20 cellular contexts compared by ENCODE assay signal in genomic region chr9:1208185-1208584, GRCh38.
DNase-seq lines count a peak whose midpoint lies in the region; ATAC-seq and TF ChIP-seq lines count a peak whose summit lies in the region.
"Had no signal": no experiment of that assay in that cellular context is flagged by ENCODE, and none has a peak within 500 bp of the region (broad histone marks: within the 10 kb centered on the region; RNA-seq: fewer than 3 reads in every experiment).

No MANE protein-coding gene starts in this region.

- TF ChIP-seq EP300 in transverse colon (IDR thresholded peaks at IDR 0.05; ENCODE audit: low read depth), result no peak

- ATAC-seq in omental fat pad (ENCODE audit: low FRiP score) (peak; percentile 96), upper lobe of right lung (no peak), Right ventricle myocardium inferior (no peak)
- ATAC-seq: stimulated activated naive CD8-positive, alpha-beta T cell treated with anti-CD3 and anti-CD28 coated beads, Interleukin-15, Interleukin-2, amounts not matched to agents 100 U/mL and 50 U/mL, for 24 hours had no signal

- H3K9me3 ChIP-seq in fibroblast of lung (ENCODE audit: control insufficient read depth, insufficient read depth, low read depth, low read length) (no peaks in the 10 kb centered on the region), upper lobe of right lung (no peaks in the 10 kb centered on the region), transverse colon (no peaks in the 10 kb centered on the region)
- H3K9me3 ChIP-seq: SK-N-SH had no signal

- intact Hi-C loops in upper lobe of right lung (cut with DNase I) (no loop called here), transverse colon (cut with DNase I; ENCODE audit: low total_unique reads) (no loop called here), Right ventricle myocardium inferior (cut with DNase I) (no loop called here)

- no peak for TF ChIP-seq POLR2A in transverse colon (IDR thresholded peaks at IDR 0.05)

- no peak overlapping the region for H2AFZ ChIP-seq in fibroblast of lung (ENCODE audit: low read length)
- H2AFZ ChIP-seq: hepatocyte had no signal

- TF ChIP-seq CTCF in AG10803 (conservative IDR thresholded peaks at IDR 0.05; ENCODE audit: low read length), result no peak
- TF ChIP-seq CTCF in fibroblast of lung (conservative IDR thresholded peaks at IDR 0.05 in 1 of 2, IDR thresholded peaks at IDR 0.05 in 1 of 2; ENCODE audit: low read depth in 1 of 2, low read length in 2 of 2), result no peak
- TF ChIP-seq CTCF in omental fat pad (IDR thresholded peaks at IDR 0.05), result no peak
- no peak for TF ChIP-seq CTCF in upper lobe of right lung (IDR thresholded peaks at IDR 0.05)
- TF ChIP-seq CTCF in transverse colon (IDR thresholded peaks at IDR 0.05), result no peak

- H3K27ac ChIP-seq in fibroblast of lung (ENCODE audit: insufficient read depth, low read length) (no peak overlapping the region), upper lobe of right lung (no peak overlapping the region), transverse colon (no peak overlapping the region)
- H3K27ac ChIP-seq: hepatocyte had no signal

- H3K27me3 ChIP-seq in fibroblast of lung (ENCODE audit: control insufficient read depth, insufficient read depth, low read length) (no peaks in the 10 kb centered on the region), upper lobe of right lung (no peaks in the 10 kb centered on the region), transverse colon (no peaks in the 10 kb centered on the region)
- H3K27me3 ChIP-seq: hepatocyte had no signal

- in situ Hi-C loops in transverse colon (cut with MboI; ENCODE audit: low pct_ligation_motif_present in 1 of 4, low pct_unique_long_range_greater_than_20kb in 1 of 4, low sequenced_read_pairs in 3 of 4), result no loop called here

- 79 to 85% methylated on average over 2 of the region's 2 CpGs for WGBS in transverse colon (ENCODE audit: low coverage in 1 of 2), 2 donors

- H3K36me3 ChIP-seq in fibroblast of lung (ENCODE audit: control insufficient read depth, insufficient read depth, low read length) (no peaks in the 10 kb centered on the region), upper lobe of right lung (no peaks in the 10 kb centered on the region), transverse colon (no peaks in the 10 kb centered on the region)

- H3K4me2 ChIP-seq in fibroblast of lung (ENCODE audit: extremely low read depth, insufficient read depth, low read length), result no peak overlapping the region
- H3K4me2 ChIP-seq: hepatocyte, SK-N-SH had no signal

- H3K79me2 ChIP-seq in fibroblast of lung (ENCODE audit: control insufficient read depth, insufficient read depth, low read length), result no peaks in the 10 kb centered on the region
- H3K79me2 ChIP-seq: hepatocyte had no signal

- no peaks in the 10 kb centered on the region for H4K20me1 ChIP-seq in fibroblast of lung (ENCODE audit: control insufficient read depth, extremely low read depth, insufficient read depth, low read length)

- H3K4me3 ChIP-seq in AG10803 (ENCODE audit: low read length), result no peak overlapping the region
- H3K4me3 ChIP-seq in fibroblast of lung (replicated peaks in 1 of 4; ENCODE audit: control extremely low read depth in 1 of 4, insufficient read depth in 1 of 4, low read depth in 3 of 4, low read length in 4 of 4), result no peak overlapping the region
- no peak overlapping the region for H3K4me3 ChIP-seq in upper lobe of right lung
- no peak overlapping the region for H3K4me3 ChIP-seq in transverse colon
- H3K4me3 ChIP-seq: hepatocyte had no signal

- DNase-seq in AG10803 (ENCODE audit: low read depth) (peak; percentile 72), LHCN-M2 (ENCODE audit: low read depth) (peak; percentile 24), fibroblast of lung (ENCODE audit: low read depth in 2 of 2) (peak; percentile 39 to 52), omental fat pad (ENCODE audit: low spot score) (no peak), DMS 273 (lab: John Stamatoyannopoulos, UW; ENCODE audit: unreplicated experiment) (no peak), upper lobe of right lung (no peak), transverse colon (no peak), Right ventricle myocardium inferior (ENCODE audit: missing footprints) (no peak)
- DNase-seq: activated CD4-positive, alpha-beta T cell treated with anti-CD3 and anti-CD28 coated beads, Interleukin-2, amount 10 ng/mL, durations not matched to agents 24 days and 14 days; activated CD8-positive, alpha-beta memory T cell treated with anti-CD3 and anti-CD28 coated beads, Interleukin-2, amount 50 U/mL, for 48 hours; activated naive CD4-positive, alpha-beta T cell treated with anti-CD3 and anti-CD28 coated beads for 36 hours; KG1; midbrain; NCI-H1092; NCI-H2107; NCI-H748 treated with DMSO at 0.1 percent for 48 hours; retina; SK-N-SH; stimulated activated naive CD8-positive, alpha-beta T cell treated with anti-CD3 and anti-CD28 coated beads, Interleukin-15, Interleukin-2, amounts not matched to agents 100 U/mL and 50 U/mL, for 24 hours had no signal

- no peak overlapping the region for H3K9ac ChIP-seq in fibroblast of lung (ENCODE audit: insufficient read depth, low read length)
- H3K9ac ChIP-seq: SK-N-SH had no signal

- H3K4me1 ChIP-seq in fibroblast of lung (ENCODE audit: control insufficient read depth, extremely low read depth, insufficient read depth, low read length) (no peaks in the 10 kb centered on the region), upper lobe of right lung (no peaks in the 10 kb centered on the region), transverse colon (no peaks in the 10 kb centered on the region)

Comparison
In these comparisons a context has a peak if more than half of its experiments do, and no peak if none do; other contexts are left out.
1. DNase-seq: peak in AG10803 (single experiment), LHCN-M2 (single experiment) and fibroblast of lung (2 of 2); none in omental fat pad (single experiment), DMS 273 (single experiment), upper lobe of right lung (single experiment), transverse colon (single experiment) and Right ventricle myocardium inferior (single experiment).